In the genomic region with DNA sequence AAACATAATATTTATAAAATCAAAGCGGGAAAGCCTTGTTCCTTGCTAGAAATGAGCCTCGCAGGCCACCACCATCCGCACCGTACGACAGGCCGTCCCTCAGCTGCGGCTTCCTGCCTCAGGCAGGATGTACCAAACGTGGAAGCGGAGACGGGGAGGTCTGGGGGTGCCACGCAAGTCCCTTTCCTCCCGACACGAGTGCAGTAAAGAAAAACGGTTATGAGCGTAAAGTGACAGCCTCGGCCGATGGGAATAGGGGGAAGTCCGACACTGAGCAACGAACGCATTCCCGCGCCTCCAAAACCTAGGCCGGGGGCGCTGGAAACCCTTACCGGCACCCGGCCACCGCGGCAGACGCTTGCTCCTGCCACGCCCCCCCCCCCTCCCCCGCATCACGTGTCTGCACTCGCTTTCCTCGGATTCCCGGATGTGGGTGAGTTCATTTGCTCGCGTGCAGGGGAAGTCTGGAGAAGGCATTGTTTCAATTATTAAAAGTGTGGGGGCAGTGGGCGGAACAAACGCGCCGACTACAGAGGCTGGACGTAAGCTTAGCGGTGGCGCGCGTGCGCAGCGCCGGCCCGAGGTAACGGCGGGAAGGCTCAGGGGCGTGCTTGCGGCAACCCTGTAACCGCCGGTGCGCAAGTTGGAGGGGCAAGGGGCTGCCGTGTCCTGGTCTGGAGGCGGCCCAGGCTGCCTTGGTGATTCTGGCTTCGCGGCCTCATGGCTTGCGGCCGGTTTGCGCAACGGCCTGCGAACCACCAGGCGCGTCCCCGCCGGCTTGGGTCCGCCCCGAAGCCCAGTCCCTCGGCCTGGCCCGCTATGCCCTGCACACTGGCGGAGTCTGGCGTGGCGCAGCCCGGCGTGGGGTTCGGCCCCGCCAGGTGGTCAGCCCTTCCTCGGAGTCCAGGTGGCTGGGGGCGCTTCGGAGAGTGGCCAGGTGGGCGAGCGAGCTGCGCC, we compare ENCODE assay signal across 8 cellular contexts. TPM values are rescaled to one million over a fixed set of nuclear protein-coding genes. Genes with fewer than 3 reads are reported as not detected.
DNase-seq lines count a peak whose midpoint lies in the region; ATAC-seq and TF ChIP-seq lines count a peak whose summit lies in the region.

TSS of gene ANAPC13 (minus strand) at position 366 of the 957 bp plus-strand sequence. CDS start 3,081 bp downstream, outside the sequence.
TSS of gene CEP63 (plus strand) at position 438 of the 957 bp plus-strand sequence. CDS start 9,264 bp downstream, outside the sequence.

- TF ChIP-seq POLR2A in GM19193 (IDR thresholded peaks at IDR 0.05; ENCODE audit: extremely low read depth, insufficient read depth, insufficient read length), result peak; percentile 89

- H3K27me3 Mint-ChIP-seq in chondrocyte (ENCODE audit: low read depth), result no peaks in the 10 kb centered on the region

- peak; percentile 99 to 100 for DNase-seq in AML-193 (lab: John Stamatoyannopoulos, UW)
- DNase-seq in NCI-H510A treated with DMSO at 0.1 percent for 48 hours (lab: John Stamatoyannopoulos, UW), result peak; percentile 79
- DNase-seq in activated CD4-positive, alpha-beta T cell treated with anti-CD3 and anti-CD28 coated beads for 24 hours (ENCODE audit: low read depth in 2 of 2), result peak; percentile 85 to 87
- DNase-seq in chondrocyte (ENCODE audit: low spot score), result peak; percentile 94
- DNase-seq in kidney glomerular epithelial cell (lab: John Stamatoyannopoulos, UW), result peak; percentile 97
- DNase-seq in stimulated activated CD4-positive, alpha-beta T cell treated with anti-CD3 and anti-CD28 coated beads, Interleukin-1b, Interleukin-23, amount 100 ng/mL, for 1 hour (ENCODE audit: low read depth in 2 of 2), result peak; percentile 76 to 79

- no peaks in the 10 kb centered on the region for H3K9me3 Mint-ChIP-seq in chondrocyte (ENCODE audit: low read depth)

- peaks cover 8% of the 10 kb centered on the region for H3K36me3 Mint-ChIP-seq in chondrocyte (ENCODE audit: low read depth)

- ATAC-seq in HG03439 (IDR thresholded peaks at IDR 0.05; ENCODE audit: unreplicated experiment), result peak; percentile 84

- peaks cover 60% of the 10 kb centered on the region for H3K4me1 Mint-ChIP-seq in chondrocyte (ENCODE audit: low read depth)

- TF ChIP-seq CTCF in chondrocyte (IDR thresholded peaks at IDR 0.05), result peak; percentile 18

- H3K4me3 Mint-ChIP-seq in chondrocyte (ENCODE audit: unreplicated experiment), result peak within 1 kb of the TSS; percentile 92

- H3K27ac Mint-ChIP-seq in chondrocyte (ENCODE audit: unreplicated experiment), result peak within 1 kb of the TSS; percentile 100

RNA-seq across cellular contexts. Expression of gene ANAPC13, which starts in this region (rescaled TPM):
- 66.8 to 86.0 TPM (median 81.3 TPM) in 3 replicates for total RNA-seq in chondrocyte

RNA-seq across cellular contexts. Expression of gene CEP63, which starts in this region (rescaled TPM):
- total RNA-seq in chondrocyte, result 23.2 to 25.5 TPM (median 24.8 TPM) in 3 replicates

Comparison
In these comparisons a context has a peak if more than half of its experiments do, and no peak if none do; other contexts are left out.
1. Peak in every context shown above with its lines: DNase-seq and ATAC-seq.